In the genomic region with DNA sequence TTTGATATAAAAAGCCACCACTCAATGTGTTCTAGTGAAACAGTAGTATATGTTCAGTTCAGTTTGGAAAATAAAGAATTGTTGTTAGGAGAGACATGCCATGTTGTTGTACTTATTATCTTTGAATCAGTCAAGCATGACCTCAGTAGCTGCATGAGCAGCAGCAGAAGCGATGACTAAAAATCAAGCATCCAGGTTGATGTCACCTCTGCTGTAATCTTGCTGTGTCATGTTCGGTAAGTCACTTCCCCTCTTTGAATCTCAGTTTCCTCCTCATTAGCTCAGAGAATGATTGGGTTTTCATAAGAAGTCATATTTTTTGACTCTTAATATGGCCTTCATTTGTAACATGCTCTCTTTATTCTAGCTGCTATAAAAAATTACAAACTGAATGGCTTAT, we compare ENCODE assay signal across 9 cellular contexts.
DNase-seq lines count a peak whose midpoint lies in the region; ATAC-seq and TF ChIP-seq lines count a peak whose summit lies in the region.
"Had no signal": no experiment of that assay in that cellular context is flagged by ENCODE, and none has a peak within 500 bp of the region (broad histone marks: within the 10 kb centered on the region; RNA-seq: fewer than 3 reads in every experiment).

No MANE protein-coding gene starts in this region.

- TF ChIP-seq CTCF in HFF-Myc (IDR thresholded peaks at IDR 0.05; ENCODE audit: low read depth, low read length, missing control alignments), result no peak

- H3K4me3 ChIP-seq in HFF-Myc (replicated peaks; ENCODE audit: low read depth, low read length), result no peak overlapping the region

- no peak overlapping the region for H3K27ac Mint-ChIP-seq in memory B cell

- ATAC-seq in GM18861 (IDR thresholded peaks at IDR 0.05; ENCODE audit: unreplicated experiment) (peak; percentile 67), memory B cell (ENCODE audit: low read depth) (peak; percentile 59), HG02623 (IDR thresholded peaks at IDR 0.05; ENCODE audit: unreplicated experiment) (no peak), left ventricle myocardium superior (no peak)

- H3K27me3 Mint-ChIP-seq in memory B cell, result no peaks in the 10 kb centered on the region

- peaks cover 12% of the 10 kb centered on the region for H3K4me1 Mint-ChIP-seq in memory B cell

- intact Hi-C loops in left ventricle myocardium superior (cut with micrococcal nuclease), result no loop called here

- no peak overlapping the region for H3K4me3 Mint-ChIP-seq in memory B cell

- no peaks in the 10 kb centered on the region for H3K36me3 Mint-ChIP-seq in memory B cell

- peaks cover 2% of the 10 kb centered on the region for H3K9me3 Mint-ChIP-seq in memory B cell

- peak; percentile 2 for DNase-seq in HFF-Myc (ENCODE audit: extremely low read depth, low read depth)
- peak; percentile 12 for DNase-seq in SHP77 treated with DMSO at 0.1 percent for 48 hours (lab: John Stamatoyannopoulos, UW)
- no peak for DNase-seq in memory B cell (ENCODE audit: low spot score in 2 of 2)
- no peak for DNase-seq in NCI-H1092 (lab: John Stamatoyannopoulos, UW)
- DNase-seq in left ventricle myocardium superior, result no peak
- DNase-seq: amniotic stem cell, occipital lobe had no signal

Comparison
In these comparisons a context has a peak if more than half of its experiments do, and no peak if none do; other contexts are left out.
1. ATAC-seq: peak in GM18861 (single experiment) and memory B cell (single experiment); none in HG02623 (single experiment) and left ventricle myocardium superior (single experiment).
2. DNase-seq: peak in HFF-Myc (single experiment) and SHP77 treated with DMSO at 0.1 percent for 48 hours (single experiment); none in memory B cell (0 of 2), NCI-H1092 (single experiment) and left ventricle myocardium superior (single experiment).